In genomic region chr9:100869321-100869720, GRCh38 we compare ENCODE assay signal across 24 cellular contexts.
"Had no signal": no experiment of that assay in that cellular context is flagged by ENCODE, and none has a peak within 500 bp of the region (broad histone marks: within the 10 kb centered on the region; RNA-seq: fewer than 3 reads in every experiment).

No MANE protein-coding gene starts in this region.

- H3K4me3 ChIP-seq: pancreas, prostate gland, right lobe of liver, sigmoid colon, suprapubic skin, testis, tibial artery, transverse colon, upper lobe of right lung, uterus had no signal

- DNase-seq: naive thymus-derived CD8-positive, alpha-beta T cell; nephron progenitor cell; nucleus accumbens; pancreas; right cardiac atrium; right lobe of liver; sigmoid colon; small intestine; stimulated activated CD4-positive, alpha-beta T cell treated with anti-CD3 and anti-CD28 coated beads, Interleukin-15, amount 100 ng/mL, for 24 hours; stimulated activated CD4-positive, alpha-beta T cell treated with anti-CD3 and anti-CD28 coated beads, Interleukin-2, amount 100 ng/mL, for 24 hours; stimulated activated CD4-positive, alpha-beta T cell treated with anti-CD3 and anti-CD28 coated beads, Interleukin-2, amount 100 ng/mL, for 48 hours; stimulated activated CD4-positive, alpha-beta T cell treated with anti-CD3 and anti-CD28 coated beads, Interleukin-4, amount 100 ng/mL, for 24 hours; stimulated activated naive B cell treated with anti-CD40 and anti-IgM and Interleukin-4, amounts not matched to agents 10 μg/mL and 1 μg/mL and 100 μg/mL, for 72 hours; stimulated activated naive CD4-positive, alpha-beta T cell treated with Interleukin-2 at 50 U/mL for 16 hours; substantia nigra; testis; tibial artery; transverse colon; upper lobe of right lung; uterus had no signal

- ATAC-seq: naive thymus-derived CD8-positive, alpha-beta T cell; natural killer cell treated with Interleukin-12 subunit alpha and Interleukin-12 subunit beta and Interleukin-15 and Interleukin-18, amount 100 ng/mL, for 72 hours; pancreas; right cardiac atrium; right lobe of liver; stimulated activated effector memory CD8-positive, alpha-beta T cell treated with anti-CD3 and anti-CD28 coated beads, Interleukin-12 subunit alpha, Interleukin-12 subunit beta, amount 100 ng/mL, for 72 hours; stimulated activated naive B cell treated with anti-CD40 and anti-IgM and Interleukin-4, amounts not matched to agents 10 μg/mL and 1 μg/mL and 100 μg/mL, for 72 hours; upper lobe of right lung had no signal
